Comparison of ENCODE assay signal across 8 cellular contexts in the genomic region with DNA sequence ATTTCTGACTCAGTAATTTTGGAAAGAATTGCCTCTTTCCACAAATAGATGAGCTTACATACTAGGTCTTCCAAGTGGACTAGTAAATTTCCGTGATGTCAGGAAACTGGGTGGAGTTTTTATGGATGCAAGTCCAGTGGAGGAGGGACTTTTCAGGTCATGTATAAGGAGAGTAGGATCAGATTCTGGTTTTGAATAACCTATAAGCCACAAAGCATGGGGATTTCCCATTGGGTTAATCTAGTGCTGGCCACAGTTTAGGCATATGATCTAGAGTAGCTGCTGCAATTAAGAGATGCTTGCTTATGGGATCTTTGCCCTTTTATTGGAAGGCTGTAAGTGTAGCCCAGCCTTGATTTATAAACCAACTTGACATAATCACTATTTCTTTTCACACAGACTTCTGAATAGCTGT. TPM values are rescaled to one million over a fixed set of nuclear protein-coding genes. Genes with fewer than 3 reads are reported as not detected.
DNase-seq lines count a peak whose midpoint lies in the region; ATAC-seq, FAIRE-seq and TF ChIP-seq lines count a peak whose summit lies in the region.

No MANE protein-coding gene starts in this region.

- in situ Hi-C loops in mammary epithelial cell (cut with MboI; ENCODE audit: low sequenced_read_pairs in 2 of 2), result no loop called here

- intact Hi-C loops in mammary epithelial cell (cut with micrococcal nuclease), result no loop called here
- intact Hi-C loops in CD4-positive, alpha-beta memory T cell (cut with micrococcal nuclease), result no loop called here

- no peak for DNase-seq in GM12891 (ENCODE audit: insufficient read length, low spot score)
- peak; percentile 66 for DNase-seq in mammary epithelial cell
- DNase-seq in UCSD-AML1 (lab: John Stamatoyannopoulos, UW; ENCODE audit: unreplicated experiment), result no peak
- DNase-seq in NCI-H1105 treated with DMSO at 0.1 percent for 48 hours (lab: John Stamatoyannopoulos, UW), result no peak
- no peak for DNase-seq in CD4-positive, alpha-beta memory T cell

- dilution Hi-C loops in mammary epithelial cell (cut with HindIII; ENCODE audit: low sequenced_read_pairs), result no loop called here

- peaks cover 4 to 10% (median 6%) of the 10 kb centered on the region in 4 donors for H3K4me1 Mint-ChIP-seq in CD4-positive, alpha-beta memory T cell

- H3K4me1 ChIP-seq in mammary epithelial cell (ENCODE audit: insufficient read depth, low read length) (no peaks in the 10 kb centered on the region), mucosa of rectum (ENCODE audit: control insufficient read depth in 2 of 2, insufficient read depth in 2 of 2, low read length in 2 of 2) (peaks cover 25 to 50% of the 10 kb centered on the region in 2 donors)
- no peaks in the 10 kb centered on the region for H3K4me1 ChIP-seq in CD4-positive, alpha-beta memory T cell (ENCODE audit: insufficient read depth, low read length)

- no peak overlapping the region for H2AFZ ChIP-seq in mammary epithelial cell (ENCODE audit: low read depth, low read length)

- TF ChIP-seq CTCF in mammary epithelial cell (conservative IDR thresholded peaks at IDR 0.05 in 1 of 2, IDR thresholded peaks at IDR 0.05 in 1 of 2; ENCODE audit: extremely low read depth in 1 of 2, insufficient read depth in 1 of 2, low read depth in 1 of 2, low read length in 2 of 2), result no peak

- peaks cover 0 to 10% of the 10 kb centered on the region in 2 donors for H3K36me3 Mint-ChIP-seq in CD4-positive, alpha-beta memory T cell

- H3K79me2 ChIP-seq in mammary epithelial cell (ENCODE audit: insufficient read depth, low read length), result peaks cover 18% of the 10 kb centered on the region

- no peak overlapping the region for H3K4me2 ChIP-seq in mammary epithelial cell (ENCODE audit: insufficient read depth, low read depth, low read length)

- CTCF ChIA-PET in mammary epithelial cell (lab: Charles Lee; ENCODE audit: low non-redundant PET), result interaction anchor here (0.6 kb wide), 1 partner anchor 29 kb away, joined by 3 read pairs; no protein-coding TSS in a partner anchor
- CTCF ChIA-PET in CD4-positive, alpha-beta memory T cell (lab: Charles Lee; ENCODE audit: partially characterized antibody), result interaction anchor here (1.2 to 1.6 kb wide), 2 partner anchors 13 to 28 kb away, joined by 3 to 4 read pairs; no protein-coding TSS in a partner anchor

- H3K4me3 ChIP-seq in mammary epithelial cell (replicated peaks in 1 of 3; ENCODE audit: insufficient read depth in 1 of 3, low read depth in 2 of 3, low read length in 3 of 3) (no peak overlapping the region), mucosa of rectum (ENCODE audit: low read length in 2 of 2) (no peak overlapping the region)
- no peak overlapping the region for H3K4me3 ChIP-seq in CD4-positive, alpha-beta memory T cell (ENCODE audit: low read length in 2 of 2)

- no TSS peak for BruUV-seq in mammary epithelial cell (replicated peaks; lab: Mats Ljungman, UMichigan)

- H3K4me3 Mint-ChIP-seq in CD4-positive, alpha-beta memory T cell, result no peak overlapping the region

- H3K27ac Mint-ChIP-seq in CD4-positive, alpha-beta memory T cell, result no peak overlapping the region

- H3K36me3 ChIP-seq in mammary epithelial cell (ENCODE audit: insufficient read depth, low read length), result peaks cover 1% of the 10 kb centered on the region
- H3K36me3 ChIP-seq in mucosa of rectum (ENCODE audit: control insufficient read depth in 2 of 2, insufficient read depth in 2 of 2, low read length in 2 of 2), result no peaks in the 10 kb centered on the region
- no peaks in the 10 kb centered on the region for H3K36me3 ChIP-seq in CD4-positive, alpha-beta memory T cell (ENCODE audit: insufficient read depth, low read length)

- POLR2A ChIA-PET in CD4-positive, alpha-beta memory T cell (lab: Charles Lee; ENCODE audit: partially characterized antibody), result no interaction called here

- H3K27ac ChIP-seq in mammary epithelial cell (ENCODE audit: insufficient read depth, low read depth, low read length) (no peak overlapping the region), mucosa of rectum (ENCODE audit: low read depth in 2 of 2, low read length in 2 of 2) (peak overlapping the region; percentile 62 to 69)
- H3K27ac ChIP-seq in CD4-positive, alpha-beta memory T cell (ENCODE audit: low read depth, low read length), result no peak overlapping the region

- H3K9ac ChIP-seq in mammary epithelial cell (ENCODE audit: insufficient read depth, low read length), result no peak overlapping the region
- H3K9ac ChIP-seq in mucosa of rectum (ENCODE audit: low read depth in 1 of 2, low read length in 2 of 2), result no peak overlapping the region

- WGBS in mammary epithelial cell (ENCODE audit: low coverage, missing lambda C conversion rate), result 100% methylated on average over 1 of the region's 1 CpG

- no peaks in the 10 kb centered on the region for H3K27me3 Mint-ChIP-seq in CD4-positive, alpha-beta memory T cell

- H3K27me3 ChIP-seq in mammary epithelial cell (ENCODE audit: insufficient read depth, low read length) (no peaks in the 10 kb centered on the region), mucosa of rectum (ENCODE audit: control insufficient read depth in 2 of 2, insufficient read depth in 2 of 2, low read length in 2 of 2) (no peaks in the 10 kb centered on the region)
- no peaks in the 10 kb centered on the region for H3K27me3 ChIP-seq in CD4-positive, alpha-beta memory T cell (ENCODE audit: insufficient read depth, low read length)

- no peaks in the 10 kb centered on the region for H3K9me3 ChIP-seq in mammary epithelial cell (replicated peaks; ENCODE audit: insufficient read depth, low read length)
- H3K9me3 ChIP-seq in mucosa of rectum (ENCODE audit: control insufficient read depth in 2 of 2, low read length in 2 of 2), result no peaks in the 10 kb centered on the region
- no peaks in the 10 kb centered on the region for H3K9me3 ChIP-seq in CD4-positive, alpha-beta memory T cell (ENCODE audit: control insufficient read depth in 1 of 2, low read length in 2 of 2)

- TF ChIP-seq POLR2A in GM12891 (IDR thresholded peaks at IDR 0.05; ENCODE audit: low read depth, low read length), result no peak; the same call in 1 of the 2 replicates

- FAIRE-seq in GM12891 (lab: Jason Lieb, UNC), result peak; percentile 76

- ATAC-seq in GM21390 (IDR thresholded peaks at IDR 0.05; ENCODE audit: unreplicated experiment) (peak; percentile 84), HG03565 (IDR thresholded peaks at IDR 0.05; ENCODE audit: unreplicated experiment) (peak; percentile 85)

- H3K9me3 Mint-ChIP-seq in CD4-positive, alpha-beta memory T cell, result no peaks in the 10 kb centered on the region

- no peaks in the 10 kb centered on the region for H4K20me1 ChIP-seq in mammary epithelial cell (ENCODE audit: insufficient read depth, low read length)

TF ChIP-seq in GM12891, 5 proteins besides CTCF, POLR2A, EP300 and RAD21:
- TF ChIP-seq POU2F2 (IDR thresholded peaks at IDR 0.05; ENCODE audit: low read depth, low read length), result 0 out of 2 replicates have a peak, but pooled peaks have one; percentile 11
- peak; percentile 57; the same call in 1 of the 2 replicates for TF ChIP-seq POLR2AphosphoS5 (IDR thresholded peaks at IDR 0.05; ENCODE audit: low read depth, low read length)
- TF ChIP-seq SPI1 (IDR thresholded peaks at IDR 0.05; ENCODE audit: low read depth, low read length), result no peak
- no peak for TF ChIP-seq TAF1 (IDR thresholded peaks at IDR 0.05; ENCODE audit: low read depth, low read length)

RNA-seq across cellular contexts. Expression of a gene that starts 33.8 kb away (rescaled TPM):
- polyA plus RNA-seq in GM12891 (2012; ENCODE audit: low read depth, missing spikeins), result 39.9 TPM
- total RNA-seq in mammary epithelial cell, result 10 to 100 TPM; 30.9 to 33.2 TPM
- polyA plus RNA-seq in mammary epithelial cell, result 5.3 TPM
- 9.0 TPM for polyA minus RNA-seq in mammary epithelial cell
- 10 to 100 TPM; 17.2 to 21.8 TPM for total RNA-seq in CD4-positive, alpha-beta memory T cell
- 10 to 100 TPM in 1 of 2 donors, 1 to 10 TPM in 1; 8.4 to 13.3 TPM for polyA plus RNA-seq in CD4-positive, alpha-beta memory T cell

RNA-seq across cellular contexts. Expression of a gene that starts 54.8 kb away (rescaled TPM):
- polyA plus RNA-seq in GM12891 (2012; ENCODE audit: low read depth, missing spikeins), result 21.9 TPM
- total RNA-seq in mammary epithelial cell, result 10 to 100 TPM in 1 of 2 donors, 1 to 10 TPM in 1; 8.8 to 51.6 TPM
- polyA plus RNA-seq in mammary epithelial cell, result 12.7 TPM
- polyA minus RNA-seq in mammary epithelial cell, result 21.8 TPM
- total RNA-seq in CD4-positive, alpha-beta memory T cell, result under 1 TPM; 0.17 to 0.32 TPM
- under 1 TPM in 1 of 2 donors, not detected in 1; 0.20 TPM for polyA plus RNA-seq in CD4-positive, alpha-beta memory T cell

Comparison
In these comparisons a context has a peak if more than half of its experiments do, and no peak if none do; other contexts are left out.
1. H3K27ac ChIP-seq: peak in mucosa of rectum (2 of 2); none in mammary epithelial cell (single experiment) and CD4-positive, alpha-beta memory T cell (single experiment).
2. RNA of a gene that starts 54.8 kb away (total RNA-seq): 8.8 to 51.6 TPM in mammary epithelial cell; 0.17 to 0.32 TPM in CD4-positive, alpha-beta memory T cell; every median in the first group is over 4 times any median in the second.